Comparison of ENCODE assay signal across 8 cellular contexts in the genomic region with DNA sequence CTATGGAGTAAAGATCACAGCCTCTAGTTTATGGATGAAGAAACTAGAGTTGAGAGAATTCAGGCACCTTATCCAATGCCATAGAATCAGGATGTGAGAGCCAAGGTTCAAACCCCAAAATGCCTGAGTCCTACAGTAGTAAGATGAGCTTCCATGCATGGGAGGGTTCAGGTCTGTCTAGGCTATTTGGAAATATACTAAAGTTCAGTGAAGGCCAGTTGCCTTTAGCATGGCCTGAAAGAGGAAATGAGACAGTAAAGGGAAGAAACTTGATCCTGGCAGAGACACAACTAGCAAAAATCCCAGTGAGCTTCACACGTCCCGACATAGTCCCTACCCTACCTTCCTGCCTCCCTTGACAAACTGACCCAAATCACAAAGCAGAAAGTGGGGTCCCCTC.
"Had no signal": no experiment of that assay in that cellular context is flagged by ENCODE, and none has a peak within 500 bp of the region (broad histone marks: within the 10 kb centered on the region; RNA-seq: fewer than 3 reads in every experiment).

No MANE protein-coding gene starts in this region.

- H3K9me3 ChIP-seq: HAP-1 had no signal

- ATAC-seq: GM23338, HCT116, HepG2 had no signal

- H3K27ac ChIP-seq: HL-60 had no signal

- H3K4me3 ChIP-seq: GM23338, HAP-1 had no signal

- H3K27ac Mint-ChIP-seq: GM23338, HFFc6, IgD-negative memory B cell had no signal

- H3K27me3 Mint-ChIP-seq: IgD-negative memory B cell had no signal

- H3K4me1 Mint-ChIP-seq: IgD-negative memory B cell had no signal

- DNase-seq: H7, HFFc6 had no signal

- H3K36me3 Mint-ChIP-seq: IgD-negative memory B cell had no signal

- H3K36me3 ChIP-seq: HAP-1 had no signal

- H3K4me3 Mint-ChIP-seq: GM23338, HFFc6, IgD-negative memory B cell had no signal

- H2AFZ ChIP-seq: GM23338 had no signal
